Comparison of ENCODE assay signal across 1 cellular context in the genomic region with DNA sequence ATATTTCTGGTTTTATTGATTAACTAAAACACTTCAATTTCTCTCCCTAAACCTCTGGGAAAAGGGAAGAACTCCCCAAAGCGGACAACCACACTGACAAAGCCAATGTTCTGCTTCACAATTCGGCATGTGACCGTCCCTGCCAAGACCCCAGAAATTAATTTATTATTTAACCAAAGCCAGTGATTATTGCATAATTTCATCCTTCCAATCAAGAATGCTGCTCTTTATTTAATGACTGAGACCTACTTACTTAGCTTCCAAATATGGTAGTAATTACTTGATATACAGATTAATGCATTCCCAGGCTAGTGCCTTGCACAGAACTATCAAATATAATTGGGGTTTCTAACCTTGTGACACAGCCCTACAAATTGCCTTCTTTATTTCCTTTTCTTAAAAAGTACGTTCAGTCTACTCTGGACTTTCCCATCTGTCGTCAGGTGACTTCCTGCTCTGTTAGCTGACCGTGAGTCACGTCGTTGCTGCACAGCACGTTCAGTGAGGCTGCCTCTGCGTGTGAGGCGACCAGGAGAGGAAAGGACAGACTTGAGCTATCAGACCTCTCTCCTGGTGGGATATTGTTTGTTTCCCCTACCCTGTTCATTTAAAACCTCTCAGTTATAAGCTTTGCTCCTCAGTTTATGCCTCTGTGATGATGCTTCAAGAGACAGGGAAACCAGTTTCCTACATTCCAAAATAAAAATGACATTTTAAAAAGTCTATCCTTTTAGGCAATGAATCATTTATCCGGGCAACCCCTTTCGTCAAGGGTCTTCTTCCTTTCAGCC.
A peak's percentile ranks its signal among the peaks of the same experiment; 100 is the strongest.
TF ChIP-seq lines count a peak whose summit lies in the region.

No MANE protein-coding gene starts in this region.

TF ChIP-seq in GM12878, 131 proteins besides CTCF, POLR2A, EP300 and RAD21 (continues in another document):
- no peak for TF ChIP-seq MYB (IDR thresholded peaks at IDR 0.05; ENCODE audit: borderline replicate concordance, low read depth, low read length)
- TF ChIP-seq ATF7 (IDR thresholded peaks at IDR 0.05; ENCODE audit: low read depth), result peak; percentile 77
- 0 out of 2 replicates have a peak, but pooled peaks have one; percentile 29 for TF ChIP-seq CBFB (IDR thresholded peaks at IDR 0.05; ENCODE audit: low read depth)
- TF ChIP-seq MEF2B (IDR thresholded peaks at IDR 0.05; ENCODE audit: partially characterized antibody, poor library complexity, severe bottlenecking), result peak; percentile 31
- TF ChIP-seq, protein P1, sequence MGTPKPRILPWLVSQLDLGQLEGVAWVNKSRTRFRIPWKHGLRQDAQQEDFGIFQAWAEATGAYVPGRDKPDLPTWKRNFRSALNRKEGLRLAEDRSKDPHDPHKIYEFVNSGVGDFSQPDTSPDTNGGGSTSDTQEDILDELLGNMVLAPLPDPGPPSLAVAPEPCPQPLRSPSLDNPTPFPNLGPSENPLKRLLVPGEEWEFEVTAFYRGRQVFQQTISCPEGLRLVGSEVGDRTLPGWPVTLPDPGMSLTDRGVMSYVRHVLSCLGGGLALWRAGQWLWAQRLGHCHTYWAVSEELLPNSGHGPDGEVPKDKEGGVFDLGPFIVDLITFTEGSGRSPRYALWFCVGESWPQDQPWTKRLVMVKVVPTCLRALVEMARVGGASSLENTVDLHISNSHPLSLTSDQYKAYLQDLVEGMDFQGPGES (IDR thresholded peaks at IDR 0.05), result no peak
- TF ChIP-seq, protein P2, sequence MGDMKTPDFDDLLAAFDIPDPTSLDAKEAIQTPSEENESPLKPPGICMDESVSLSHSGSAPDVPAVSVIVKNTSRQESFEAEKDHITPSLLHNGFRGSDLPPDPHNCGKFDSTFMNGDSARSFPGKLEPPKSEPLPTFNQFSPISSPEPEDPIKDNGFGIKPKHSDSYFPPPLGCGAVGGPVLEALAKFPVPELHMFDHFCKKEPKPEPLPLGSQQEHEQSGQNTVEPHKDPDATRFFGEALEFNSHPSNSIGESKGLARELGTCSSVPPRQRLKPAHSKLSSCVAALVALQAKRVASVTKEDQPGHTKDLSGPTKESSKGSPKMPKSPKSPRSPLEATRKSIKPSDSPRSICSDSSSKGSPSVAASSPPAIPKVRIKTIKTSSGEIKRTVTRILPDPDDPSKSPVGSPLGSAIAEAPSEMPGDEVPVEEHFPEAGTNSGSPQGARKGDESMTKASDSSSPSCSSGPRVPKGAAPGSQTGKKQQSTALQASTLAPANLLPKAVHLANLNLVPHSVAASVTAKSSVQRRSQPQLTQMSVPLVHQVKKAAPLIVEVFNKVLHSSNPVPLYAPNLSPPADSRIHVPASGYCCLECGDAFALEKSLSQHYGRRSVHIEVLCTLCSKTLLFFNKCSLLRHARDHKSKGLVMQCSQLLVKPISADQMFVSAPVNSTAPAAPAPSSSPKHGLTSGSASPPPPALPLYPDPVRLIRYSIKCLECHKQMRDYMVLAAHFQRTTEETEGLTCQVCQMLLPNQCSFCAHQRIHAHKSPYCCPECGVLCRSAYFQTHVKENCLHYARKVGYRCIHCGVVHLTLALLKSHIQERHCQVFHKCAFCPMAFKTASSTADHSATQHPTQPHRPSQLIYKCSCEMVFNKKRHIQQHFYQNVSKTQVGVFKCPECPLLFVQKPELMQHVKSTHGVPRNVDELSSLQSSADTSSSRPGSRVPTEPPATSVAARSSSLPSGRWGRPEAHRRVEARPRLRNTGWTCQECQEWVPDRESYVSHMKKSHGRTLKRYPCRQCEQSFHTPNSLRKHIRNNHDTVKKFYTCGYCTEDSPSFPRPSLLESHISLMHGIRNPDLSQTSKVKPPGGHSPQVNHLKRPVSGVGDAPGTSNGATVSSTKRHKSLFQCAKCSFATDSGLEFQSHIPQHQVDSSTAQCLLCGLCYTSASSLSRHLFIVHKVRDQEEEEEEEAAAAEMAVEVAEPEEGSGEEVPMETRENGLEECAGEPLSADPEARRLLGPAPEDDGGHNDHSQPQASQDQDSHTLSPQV (IDR thresholded peaks at IDR 0.05), result peak; percentile 74; the same call in 1 of the 2 replicates
- peak; percentile 56; the same call in 1 of the 2 replicates for TF ChIP-seq NFIC (IDR thresholded peaks at IDR 0.05; ENCODE audit: low read depth, low read length)
- TF ChIP-seq SIN3A (IDR thresholded peaks at IDR 0.05; ENCODE audit: low read depth, low read length), result no peak
- peak; percentile 27 for TF ChIP-seq CBX5 (IDR thresholded peaks at IDR 0.05; ENCODE audit: low read depth)
- TF ChIP-seq, protein P3, sequence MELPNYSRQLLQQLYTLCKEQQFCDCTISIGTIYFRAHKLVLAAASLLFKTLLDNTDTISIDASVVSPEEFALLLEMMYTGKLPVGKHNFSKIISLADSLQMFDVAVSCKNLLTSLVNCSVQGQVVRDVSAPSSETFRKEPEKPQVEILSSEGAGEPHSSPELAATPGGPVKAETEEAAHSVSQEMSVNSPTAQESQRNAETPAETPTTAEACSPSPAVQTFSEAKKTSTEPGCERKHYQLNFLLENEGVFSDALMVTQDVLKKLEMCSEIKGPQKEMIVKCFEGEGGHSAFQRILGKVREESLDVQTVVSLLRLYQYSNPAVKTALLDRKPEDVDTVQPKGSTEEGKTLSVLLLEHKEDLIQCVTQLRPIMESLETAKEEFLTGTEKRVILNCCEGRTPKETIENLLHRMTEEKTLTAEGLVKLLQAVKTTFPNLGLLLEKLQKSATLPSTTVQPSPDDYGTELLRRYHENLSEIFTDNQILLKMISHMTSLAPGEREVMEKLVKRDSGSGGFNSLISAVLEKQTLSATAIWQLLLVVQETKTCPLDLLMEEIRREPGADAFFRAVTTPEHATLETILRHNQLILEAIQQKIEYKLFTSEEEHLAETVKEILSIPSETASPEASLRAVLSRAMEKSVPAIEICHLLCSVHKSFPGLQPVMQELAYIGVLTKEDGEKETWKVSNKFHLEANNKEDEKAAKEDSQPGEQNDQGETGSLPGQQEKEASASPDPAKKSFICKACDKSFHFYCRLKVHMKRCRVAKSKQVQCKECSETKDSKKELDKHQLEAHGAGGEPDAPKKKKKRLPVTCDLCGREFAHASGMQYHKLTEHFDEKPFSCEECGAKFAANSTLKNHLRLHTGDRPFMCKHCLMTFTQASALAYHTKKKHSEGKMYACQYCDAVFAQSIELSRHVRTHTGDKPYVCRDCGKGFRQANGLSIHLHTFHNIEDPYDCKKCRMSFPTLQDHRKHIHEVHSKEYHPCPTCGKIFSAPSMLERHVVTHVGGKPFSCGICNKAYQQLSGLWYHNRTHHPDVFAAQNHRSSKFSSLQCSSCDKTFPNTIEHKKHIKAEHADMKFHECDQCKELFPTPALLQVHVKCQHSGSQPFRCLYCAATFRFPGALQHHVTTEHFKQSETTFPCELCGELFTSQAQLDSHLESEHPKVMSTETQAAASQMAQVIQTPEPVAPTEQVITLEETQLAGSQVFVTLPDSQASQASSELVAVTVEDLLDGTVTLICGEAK (IDR thresholded peaks at IDR 0.05; ENCODE audit: borderline replicate concordance), result 0 out of 2 replicates have a peak, but pooled peaks have one; percentile 8
- peak; percentile 82 for TF ChIP-seq CREM (IDR thresholded peaks at IDR 0.05; ENCODE audit: low read depth)
- TF ChIP-seq, protein P4, sequence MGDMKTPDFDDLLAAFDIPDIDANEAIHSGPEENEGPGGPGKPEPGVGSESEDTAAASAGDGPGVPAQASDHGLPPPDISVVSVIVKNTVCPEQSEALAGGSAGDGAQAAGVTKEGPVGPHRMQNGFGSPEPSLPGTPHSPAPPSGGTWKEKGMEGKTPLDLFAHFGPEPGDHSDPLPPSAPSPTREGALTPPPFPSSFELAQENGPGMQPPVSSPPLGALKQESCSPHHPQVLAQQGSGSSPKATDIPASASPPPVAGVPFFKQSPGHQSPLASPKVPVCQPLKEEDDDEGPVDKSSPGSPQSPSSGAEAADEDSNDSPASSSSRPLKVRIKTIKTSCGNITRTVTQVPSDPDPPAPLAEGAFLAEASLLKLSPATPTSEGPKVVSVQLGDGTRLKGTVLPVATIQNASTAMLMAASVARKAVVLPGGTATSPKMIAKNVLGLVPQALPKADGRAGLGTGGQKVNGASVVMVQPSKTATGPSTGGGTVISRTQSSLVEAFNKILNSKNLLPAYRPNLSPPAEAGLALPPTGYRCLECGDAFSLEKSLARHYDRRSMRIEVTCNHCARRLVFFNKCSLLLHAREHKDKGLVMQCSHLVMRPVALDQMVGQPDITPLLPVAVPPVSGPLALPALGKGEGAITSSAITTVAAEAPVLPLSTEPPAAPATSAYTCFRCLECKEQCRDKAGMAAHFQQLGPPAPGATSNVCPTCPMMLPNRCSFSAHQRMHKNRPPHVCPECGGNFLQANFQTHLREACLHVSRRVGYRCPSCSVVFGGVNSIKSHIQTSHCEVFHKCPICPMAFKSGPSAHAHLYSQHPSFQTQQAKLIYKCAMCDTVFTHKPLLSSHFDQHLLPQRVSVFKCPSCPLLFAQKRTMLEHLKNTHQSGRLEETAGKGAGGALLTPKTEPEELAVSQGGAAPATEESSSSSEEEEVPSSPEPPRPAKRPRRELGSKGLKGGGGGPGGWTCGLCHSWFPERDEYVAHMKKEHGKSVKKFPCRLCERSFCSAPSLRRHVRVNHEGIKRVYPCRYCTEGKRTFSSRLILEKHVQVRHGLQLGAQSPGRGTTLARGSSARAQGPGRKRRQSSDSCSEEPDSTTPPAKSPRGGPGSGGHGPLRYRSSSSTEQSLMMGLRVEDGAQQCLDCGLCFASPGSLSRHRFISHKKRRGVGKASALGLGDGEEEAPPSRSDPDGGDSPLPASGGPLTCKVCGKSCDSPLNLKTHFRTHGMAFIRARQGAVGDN (IDR thresholded peaks at IDR 0.05), result peak; percentile 99
- peak; percentile 75 for TF ChIP-seq IKZF1 (conservative IDR thresholded peaks at IDR 0.05)
- 0 out of 2 replicates have a peak, but pooled peaks have one; percentile 37 for TF ChIP-seq IRF4 (IDR thresholded peaks at IDR 0.05; ENCODE audit: low read depth, low read length)
- TF ChIP-seq, protein P5, sequence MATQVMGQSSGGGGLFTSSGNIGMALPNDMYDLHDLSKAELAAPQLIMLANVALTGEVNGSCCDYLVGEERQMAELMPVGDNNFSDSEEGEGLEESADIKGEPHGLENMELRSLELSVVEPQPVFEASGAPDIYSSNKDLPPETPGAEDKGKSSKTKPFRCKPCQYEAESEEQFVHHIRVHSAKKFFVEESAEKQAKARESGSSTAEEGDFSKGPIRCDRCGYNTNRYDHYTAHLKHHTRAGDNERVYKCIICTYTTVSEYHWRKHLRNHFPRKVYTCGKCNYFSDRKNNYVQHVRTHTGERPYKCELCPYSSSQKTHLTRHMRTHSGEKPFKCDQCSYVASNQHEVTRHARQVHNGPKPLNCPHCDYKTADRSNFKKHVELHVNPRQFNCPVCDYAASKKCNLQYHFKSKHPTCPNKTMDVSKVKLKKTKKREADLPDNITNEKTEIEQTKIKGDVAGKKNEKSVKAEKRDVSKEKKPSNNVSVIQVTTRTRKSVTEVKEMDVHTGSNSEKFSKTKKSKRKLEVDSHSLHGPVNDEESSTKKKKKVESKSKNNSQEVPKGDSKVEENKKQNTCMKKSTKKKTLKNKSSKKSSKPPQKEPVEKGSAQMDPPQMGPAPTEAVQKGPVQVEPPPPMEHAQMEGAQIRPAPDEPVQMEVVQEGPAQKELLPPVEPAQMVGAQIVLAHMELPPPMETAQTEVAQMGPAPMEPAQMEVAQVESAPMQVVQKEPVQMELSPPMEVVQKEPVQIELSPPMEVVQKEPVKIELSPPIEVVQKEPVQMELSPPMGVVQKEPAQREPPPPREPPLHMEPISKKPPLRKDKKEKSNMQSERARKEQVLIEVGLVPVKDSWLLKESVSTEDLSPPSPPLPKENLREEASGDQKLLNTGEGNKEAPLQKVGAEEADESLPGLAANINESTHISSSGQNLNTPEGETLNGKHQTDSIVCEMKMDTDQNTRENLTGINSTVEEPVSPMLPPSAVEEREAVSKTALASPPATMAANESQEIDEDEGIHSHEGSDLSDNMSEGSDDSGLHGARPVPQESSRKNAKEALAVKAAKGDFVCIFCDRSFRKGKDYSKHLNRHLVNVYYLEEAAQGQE (IDR thresholded peaks at IDR 0.05; ENCODE audit: low read depth, low read length), result no peak
- TF ChIP-seq, protein P6, sequence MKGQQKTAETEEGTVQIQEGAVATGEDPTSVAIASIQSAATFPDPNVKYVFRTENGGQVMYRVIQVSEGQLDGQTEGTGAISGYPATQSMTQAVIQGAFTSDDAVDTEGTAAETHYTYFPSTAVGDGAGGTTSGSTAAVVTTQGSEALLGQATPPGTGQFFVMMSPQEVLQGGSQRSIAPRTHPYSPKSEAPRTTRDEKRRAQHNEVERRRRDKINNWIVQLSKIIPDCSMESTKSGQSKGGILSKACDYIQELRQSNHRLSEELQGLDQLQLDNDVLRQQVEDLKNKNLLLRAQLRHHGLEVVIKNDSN (IDR thresholded peaks at IDR 0.05; ENCODE audit: borderline replicate concordance, extremely low read length, insufficient read depth, low read depth, low read length), result peak; percentile 70
- TF ChIP-seq RAD51 (IDR thresholded peaks at IDR 0.05), result peak; percentile 94
- TF ChIP-seq NR2C1 (IDR thresholded peaks at IDR 0.05), result no peak
- peak; percentile 99 for TF ChIP-seq BHLHE40 (IDR thresholded peaks at IDR 0.05; ENCODE audit: borderline replicate concordance in 1 of 2, low read depth in 2 of 2, low read length in 1 of 2)
- TF ChIP-seq NR2C2 (IDR thresholded peaks at IDR 0.05; ENCODE audit: borderline replicate concordance, control insufficient read depth, insufficient read length, low read depth), result no peak
- TF ChIP-seq, protein P7, sequence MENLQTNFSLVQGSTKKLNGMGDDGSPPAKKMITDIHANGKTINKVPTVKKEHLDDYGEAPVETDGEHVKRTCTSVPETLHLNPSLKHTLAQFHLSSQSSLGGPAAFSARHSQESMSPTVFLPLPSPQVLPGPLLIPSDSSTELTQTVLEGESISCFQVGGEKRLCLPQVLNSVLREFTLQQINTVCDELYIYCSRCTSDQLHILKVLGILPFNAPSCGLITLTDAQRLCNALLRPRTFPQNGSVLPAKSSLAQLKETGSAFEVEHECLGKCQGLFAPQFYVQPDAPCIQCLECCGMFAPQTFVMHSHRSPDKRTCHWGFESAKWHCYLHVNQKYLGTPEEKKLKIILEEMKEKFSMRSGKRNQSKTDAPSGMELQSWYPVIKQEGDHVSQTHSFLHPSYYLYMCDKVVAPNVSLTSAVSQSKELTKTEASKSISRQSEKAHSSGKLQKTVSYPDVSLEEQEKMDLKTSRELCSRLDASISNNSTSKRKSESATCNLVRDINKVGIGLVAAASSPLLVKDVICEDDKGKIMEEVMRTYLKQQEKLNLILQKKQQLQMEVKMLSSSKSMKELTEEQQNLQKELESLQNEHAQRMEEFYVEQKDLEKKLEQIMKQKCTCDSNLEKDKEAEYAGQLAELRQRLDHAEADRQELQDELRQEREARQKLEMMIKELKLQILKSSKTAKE (IDR thresholded peaks at IDR 0.05; ENCODE audit: low read depth, poor library complexity, severe bottlenecking), result peak; percentile 59
- peak; percentile 77 for TF ChIP-seq TAF1 (IDR thresholded peaks at IDR 0.05; ENCODE audit: borderline replicate concordance, low read depth, low read length)
- peak; percentile 27; the same call in 1 of the 2 replicates for TF ChIP-seq JUNB (IDR thresholded peaks at IDR 0.05)
- peak; percentile 33; the same call in 1 of the 2 replicates for TF ChIP-seq SMC3 (IDR thresholded peaks at IDR 0.05; ENCODE audit: borderline replicate concordance, low read length)
- peak; percentile 59; the same call in 1 of the 2 replicates for TF ChIP-seq PAX5 (IDR thresholded peaks at IDR 0.05; ENCODE audit: borderline replicate concordance, low read depth, low read length)
- TF ChIP-seq EED (IDR thresholded peaks at IDR 0.05; ENCODE audit: low read depth), result peak; percentile 68; the same call in 1 of the 2 replicates
- no peak for TF ChIP-seq SMAD5 (IDR thresholded peaks at IDR 0.05; ENCODE audit: low read depth)
- TF ChIP-seq POLR2AphosphoS5 (IDR thresholded peaks at IDR 0.05; ENCODE audit: low read length), result peak; percentile 95
- TF ChIP-seq, protein P8, sequence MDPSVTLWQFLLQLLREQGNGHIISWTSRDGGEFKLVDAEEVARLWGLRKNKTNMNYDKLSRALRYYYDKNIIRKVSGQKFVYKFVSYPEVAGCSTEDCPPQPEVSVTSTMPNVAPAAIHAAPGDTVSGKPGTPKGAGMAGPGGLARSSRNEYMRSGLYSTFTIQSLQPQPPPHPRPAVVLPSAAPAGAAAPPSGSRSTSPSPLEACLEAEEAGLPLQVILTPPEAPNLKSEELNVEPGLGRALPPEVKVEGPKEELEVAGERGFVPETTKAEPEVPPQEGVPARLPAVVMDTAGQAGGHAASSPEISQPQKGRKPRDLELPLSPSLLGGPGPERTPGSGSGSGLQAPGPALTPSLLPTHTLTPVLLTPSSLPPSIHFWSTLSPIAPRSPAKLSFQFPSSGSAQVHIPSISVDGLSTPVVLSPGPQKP (IDR thresholded peaks at IDR 0.05; ENCODE audit: low read depth, low read length), result no peak
